Comparison of ENCODE assay signal across 14 cellular contexts in the genomic region with DNA sequence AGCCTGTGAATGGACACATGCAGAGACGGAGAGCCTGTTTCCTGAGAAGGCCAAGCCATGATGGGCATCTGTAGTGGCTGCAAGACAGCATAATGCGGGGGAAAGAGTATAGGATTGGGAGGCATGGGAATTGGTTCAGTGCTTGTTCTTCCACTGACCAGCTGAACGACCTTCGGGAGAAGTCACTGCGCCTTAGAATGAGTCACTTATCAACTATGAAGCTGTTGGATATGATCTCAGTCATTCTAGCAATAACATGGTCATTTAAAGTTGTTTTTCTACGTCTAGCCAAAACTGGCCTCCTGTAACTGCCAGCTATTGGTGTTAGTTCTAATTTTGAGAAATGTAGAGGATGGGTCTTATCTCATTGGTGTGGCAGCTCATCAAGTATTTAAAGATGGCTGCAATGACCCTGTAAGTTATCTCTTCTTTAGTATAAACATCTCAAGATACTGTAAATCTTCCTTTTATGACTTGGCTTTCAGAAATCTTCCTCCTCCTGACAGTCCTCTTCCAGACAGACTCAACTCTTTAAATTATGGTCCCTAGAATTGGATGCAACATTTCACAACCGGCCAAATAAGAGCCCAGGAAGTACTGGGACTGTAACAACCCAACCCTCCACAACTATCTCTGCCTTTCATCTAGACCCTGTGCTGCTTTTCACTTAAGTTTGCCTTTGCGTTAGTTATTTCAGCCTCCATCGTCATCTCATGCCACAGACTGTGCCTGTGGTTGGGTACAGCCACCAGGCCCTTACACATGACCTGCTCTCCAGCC.
A peak's percentile ranks its signal among the peaks of the same experiment; 100 is the strongest.
DNase-seq lines count a peak whose midpoint lies in the region; ATAC-seq and TF ChIP-seq lines count a peak whose summit lies in the region.
"Had no signal": no experiment of that assay in that cellular context is flagged by ENCODE, and none has a peak within 500 bp of the region (broad histone marks: within the 10 kb centered on the region; RNA-seq: fewer than 3 reads in every experiment).

No MANE protein-coding gene starts in this region.

- 76% methylated on average over 9 of the region's 9 CpGs for WGBS in hepatocyte (ENCODE audit: low lambda C conversion rate, missing lambda C conversion rate)
- WGBS in suprapubic skin = 80% methylated on average over 9 of the region's 9 CpGs

- peak overlapping the region; percentile 17 to 29 for H3K27ac ChIP-seq in breast epithelium
- peak overlapping the region; percentile 57 for H3K27ac ChIP-seq in hepatocyte
- H3K27ac ChIP-seq in suprapubic skin = peak overlapping the region; percentile 63
- no peak overlapping the region for H3K27ac ChIP-seq in CD8-positive, alpha-beta memory T cell (ENCODE audit: low read depth, low read length)

- no peaks in the 10 kb centered on the region for H3K79me2 ChIP-seq in hepatocyte

- H3K4me3 Mint-ChIP-seq in HFFc6 (peak overlapping the region; percentile 26; the same call in 1 of the 2 replicates), T-cell (no peak overlapping the region)
- H3K4me3 Mint-ChIP-seq in CD8-positive, alpha-beta memory T cell = no peak overlapping the region
- H3K4me3 Mint-ChIP-seq: activated B cell treated with CpG ODN at 0.5 μM for 24 hours had no signal

- H3K36me3 ChIP-seq in breast epithelium = no peaks in the 10 kb centered on the region
- no peaks in the 10 kb centered on the region for H3K36me3 ChIP-seq in hepatocyte (replicated peaks; ENCODE audit: insufficient read depth, low read depth)
- no peaks in the 10 kb centered on the region for H3K36me3 ChIP-seq in suprapubic skin
- H3K36me3 ChIP-seq in CD8-positive, alpha-beta memory T cell (ENCODE audit: insufficient read depth, low read length) = no peaks in the 10 kb centered on the region

- TF ChIP-seq POLR2A in breast epithelium (IDR thresholded peaks at IDR 0.05) (no peak), suprapubic skin (IDR thresholded peaks at IDR 0.05) (no peak)

- intact Hi-C loops in breast epithelium (cut with DNase I; ENCODE audit: low total_unique reads) = no loop called here

- no peak overlapping the region for H2AFZ ChIP-seq in hepatocyte

- H3K27me3 ChIP-seq in breast epithelium (no peaks in the 10 kb centered on the region), hepatocyte (no peaks in the 10 kb centered on the region), suprapubic skin (no peaks in the 10 kb centered on the region)
- no peaks in the 10 kb centered on the region for H3K27me3 ChIP-seq in CD8-positive, alpha-beta memory T cell (ENCODE audit: insufficient read depth, low read length, poor library complexity, severe bottlenecking)

- ATAC-seq in T-cell (replicated peaks in 1 of 4) = no peak

- H3K36me3 Mint-ChIP-seq in HFFc6 (ENCODE audit: low read depth) (no peaks in the 10 kb centered on the region), T-cell (no peaks in the 10 kb centered on the region)
- no peaks in the 10 kb centered on the region for H3K36me3 Mint-ChIP-seq in CD8-positive, alpha-beta memory T cell

- CTCF ChIA-PET in T-cell (lab: Charles Lee) = no interaction called here
- CTCF ChIA-PET in CD8-positive, alpha-beta memory T cell (lab: Charles Lee) = no interaction called here

- H3K27ac Mint-ChIP-seq in HFFc6 = peak overlapping the region; percentile 66
- H3K27ac Mint-ChIP-seq in T-cell = no peak overlapping the region
- H3K27ac Mint-ChIP-seq in CD8-positive, alpha-beta memory T cell = no peak overlapping the region
- H3K27ac Mint-ChIP-seq: activated B cell treated with CpG ODN at 0.5 μM for 24 hours had no signal

- H3K27me3 Mint-ChIP-seq in HFFc6 (ENCODE audit: insufficient read depth) (no peaks in the 10 kb centered on the region; the same call in 1 of the 2 replicates), T-cell (peaks cover 0 to 6% of the 10 kb centered on the region in 2 donors)
- H3K27me3 Mint-ChIP-seq in CD8-positive, alpha-beta memory T cell = peaks cover 5 to 8% of the 10 kb centered on the region in 2 donors

- POLR2A ChIA-PET in T-cell (lab: Charles Lee) = no interaction called here
- POLR2A ChIA-PET in CD8-positive, alpha-beta memory T cell (lab: Charles Lee) = no interaction called here

- H4K20me1 ChIP-seq in hepatocyte (ENCODE audit: insufficient read depth, poor library complexity, severe bottlenecking) = no peaks in the 10 kb centered on the region

- no peaks in the 10 kb centered on the region for H3K9me2 ChIP-seq in hepatocyte (replicated peaks; ENCODE audit: insufficient read depth)

- DNase-seq in HFFc6 (peak; percentile 72), breast epithelium (ENCODE audit: low spot score in 2 of 2) (no peak), hepatocyte (ENCODE audit: low spot score) (no peak), suprapubic skin (ENCODE audit: low spot score in 2 of 2) (no peak), T-cell (no peak), globus pallidus (ENCODE audit: low spot score) (no peak), Ammon's horn (ENCODE audit: low spot score) (no peak)
- DNase-seq in CD8-positive, alpha-beta memory T cell = no peak
- DNase-seq: activated B cell treated with CpG ODN at 0.5 μM for 24 hours; activated effector memory CD4-positive, alpha-beta T cell treated with anti-CD3 and anti-CD28 coated beads, Interleukin-2, amount 50 U/mL, for 16 hours; H7; kidney; NCI-H1417; retina had no signal

- H3K9me3 ChIP-seq in breast epithelium (no peaks in the 10 kb centered on the region), hepatocyte (ENCODE audit: low read depth) (no peaks in the 10 kb centered on the region), suprapubic skin (no peaks in the 10 kb centered on the region)
- no peaks in the 10 kb centered on the region for H3K9me3 ChIP-seq in CD8-positive, alpha-beta memory T cell (ENCODE audit: low read length)

- H3K4me2 ChIP-seq in hepatocyte = no peak overlapping the region

- no peak for TF ChIP-seq CTCF in HFFc6 (IDR thresholded peaks at IDR 0.05)
- TF ChIP-seq CTCF in breast epithelium (IDR thresholded peaks at IDR 0.05) = no peak
- TF ChIP-seq CTCF in hepatocyte (IDR thresholded peaks at IDR 0.05; ENCODE audit: poor library complexity) = no peak
- no peak for TF ChIP-seq CTCF in suprapubic skin (IDR thresholded peaks at IDR 0.05)

- H3K4me1 ChIP-seq in breast epithelium (no peaks in the 10 kb centered on the region), hepatocyte (ENCODE audit: insufficient read depth) (no peaks in the 10 kb centered on the region), suprapubic skin (peaks cover 6% of the 10 kb centered on the region)
- no peaks in the 10 kb centered on the region for H3K4me1 ChIP-seq in CD8-positive, alpha-beta memory T cell (ENCODE audit: insufficient read depth, low read length)

- no peaks in the 10 kb centered on the region for H3K9me3 Mint-ChIP-seq in HFFc6
- no peaks in the 10 kb centered on the region for H3K9me3 Mint-ChIP-seq in T-cell
- no peaks in the 10 kb centered on the region for H3K9me3 Mint-ChIP-seq in CD8-positive, alpha-beta memory T cell
- H3K9me3 Mint-ChIP-seq: activated B cell treated with CpG ODN at 0.5 μM for 24 hours had no signal

- H3K4me3 ChIP-seq in breast epithelium (no peak overlapping the region), hepatocyte (no peak overlapping the region), suprapubic skin (no peak overlapping the region)
- H3K4me3 ChIP-seq in CD8-positive, alpha-beta memory T cell (ENCODE audit: low read length) = no peak overlapping the region

- H3K4me1 Mint-ChIP-seq in HFFc6 (ENCODE audit: low read depth) (peaks cover 60% of the 10 kb centered on the region), T-cell (no peaks in the 10 kb centered on the region)
- H3K4me1 Mint-ChIP-seq in CD8-positive, alpha-beta memory T cell = no peaks in the 10 kb centered on the region
- H3K4me1 Mint-ChIP-seq: activated B cell treated with CpG ODN at 0.5 μM for 24 hours had no signal

- no peak for TF ChIP-seq EP300 in suprapubic skin (IDR thresholded peaks at IDR 0.05)
